In genomic region chr20:24998121-24998520, GRCh38 we compare ENCODE assay signal across 20 cellular contexts. TPM values are rescaled to one million over a fixed set of nuclear protein-coding genes. Genes with fewer than 3 reads are reported as not detected.
"Had no signal": no experiment of that assay in that cellular context is flagged by ENCODE, and none has a peak within 500 bp of the region (broad histone marks: within the 10 kb centered on the region; RNA-seq: fewer than 3 reads in every experiment).

No MANE protein-coding gene starts in this region.

- H3K36me3 ChIP-seq: thoracic aorta, vagina had no signal

- H3K9me3 ChIP-seq: thoracic aorta, vagina had no signal

- H3K27ac ChIP-seq: thoracic aorta, vagina had no signal

- DNase-seq: activated CD4-positive, alpha-beta T cell treated with anti-CD3 and anti-CD28 coated beads, Interleukin-2, amount 10 ng/mL, durations not matched to agents 7 days and 5 days; activated effector memory CD4-positive, alpha-beta T cell treated with anti-CD3 and anti-CD28 coated beads, Interleukin-2, amount 50 U/mL, for 16 hours; activated T-cell treated with anti-CD3 and anti-CD28 coated beads, Interleukin-2, amount 50 U/mL, for 4 hours; amygdala; cerebellar nuclear complex; dermis blood vessel endothelial cell; naive thymus-derived CD4-positive, alpha-beta T cell; stimulated activated CD4-positive, alpha-beta T cell treated with anti-CD3 and anti-CD28 coated beads, Interleukin-4, amount 100 ng/mL, for 1 hour had no signal

- H3K4me3 Mint-ChIP-seq: activated CD4-positive, alpha-beta T cell treated with anti-CD3 and anti-CD28 coated beads, Interleukin-2, amount 10 ng/mL, durations not matched to agents 7 days and 5 days; activated naive CD8-positive, alpha-beta T cell; activated T-cell treated with anti-CD3 and anti-CD28 coated beads, Interleukin-2, amount 50 U/mL, for 4 hours; naive thymus-derived CD4-positive, alpha-beta T cell; stimulated activated naive CD8-positive, alpha-beta T cell treated with anti-CD3 and anti-CD28 coated beads, Interleukin-15, Interleukin-2, amounts not matched to agents 100 ng/mL and 50 ng/mL, for 24 hours; T-helper 1 cell treated with Interleukin-12 subunit alpha and Interleukin-12 subunit beta and Interleukin-4 antibody, amounts not matched to agents 30 μg/mL and 1 μg/mL, for 36 hours; WTC11 had no signal

- ATAC-seq: activated T-cell treated with anti-CD3 and anti-CD28 coated beads, Interleukin-2, amount 50 U/mL, for 4 hours; esophagus mucosa; naive thymus-derived CD4-positive, alpha-beta T cell; WTC11 had no signal

- H3K9me3 Mint-ChIP-seq: activated CD4-positive, alpha-beta T cell treated with anti-CD3 and anti-CD28 coated beads, Interleukin-2, amount 10 ng/mL, durations not matched to agents 7 days and 5 days; activated T-cell treated with anti-CD3 and anti-CD28 coated beads, Interleukin-2, amount 50 U/mL, for 4 hours; naive thymus-derived CD4-positive, alpha-beta T cell; stimulated activated naive CD8-positive, alpha-beta T cell treated with anti-CD3 and anti-CD28 coated beads, Interleukin-15, Interleukin-2, amounts not matched to agents 100 ng/mL and 50 ng/mL, for 24 hours; T-helper 1 cell treated with Interleukin-12 subunit alpha and Interleukin-12 subunit beta and Interleukin-4 antibody, amounts not matched to agents 30 μg/mL and 1 μg/mL, for 36 hours had no signal

- H3K27me3 ChIP-seq: vagina had no signal

- H3K36me3 Mint-ChIP-seq: brain, WTC11 had no signal

- H3K4me3 ChIP-seq: lung, thoracic aorta, vagina had no signal

- H3K27me3 Mint-ChIP-seq: activated naive CD8-positive, alpha-beta T cell; stimulated activated naive CD8-positive, alpha-beta T cell treated with anti-CD3 and anti-CD28 coated beads, Interleukin-15, Interleukin-2, amounts not matched to agents 100 ng/mL and 50 ng/mL, for 24 hours had no signal

- H3K27ac Mint-ChIP-seq: activated CD4-positive, alpha-beta T cell treated with anti-CD3 and anti-CD28 coated beads, Interleukin-2, amount 10 ng/mL, durations not matched to agents 7 days and 5 days; activated naive CD8-positive, alpha-beta T cell; naive thymus-derived CD4-positive, alpha-beta T cell; progenitor cell of endocrine pancreas; stimulated activated naive CD8-positive, alpha-beta T cell treated with anti-CD3 and anti-CD28 coated beads, Interleukin-15, Interleukin-2, amounts not matched to agents 100 ng/mL and 50 ng/mL, for 24 hours; T-helper 1 cell treated with Interleukin-12 subunit alpha and Interleukin-12 subunit beta and Interleukin-4 antibody, amounts not matched to agents 30 μg/mL and 1 μg/mL, for 36 hours; WTC11 had no signal

RNA-seq across cellular contexts. Expression of gene CST7, which starts 49.1 kb away (rescaled TPM):
- total RNA-seq: dermis blood vessel endothelial cell, fibroblast of villous mesenchyme, progenitor cell of endocrine pancreas, WTC11 had no signal
- polyA plus RNA-seq: keratinocyte had no signal
